ENCODE assay signal across 11 cellular contexts in the genomic region with DNA sequence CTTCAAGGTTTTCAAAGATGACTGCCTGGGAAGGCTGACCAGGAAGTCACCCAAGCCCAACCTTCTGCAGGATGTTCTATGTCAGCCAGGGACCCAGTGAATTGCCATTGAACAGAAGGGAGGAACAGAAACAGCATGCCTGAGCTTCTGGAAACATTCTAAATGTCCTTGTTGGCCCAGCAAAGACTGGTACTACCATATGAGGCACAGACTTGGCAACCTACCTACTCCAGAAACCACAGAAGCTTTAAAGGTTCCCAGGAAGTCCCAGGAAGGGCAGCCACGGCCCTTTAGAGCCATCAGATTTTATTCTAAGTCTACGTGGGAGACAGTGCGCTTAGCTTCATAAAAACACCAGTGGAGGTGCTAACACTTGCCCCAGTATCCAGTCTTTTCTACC. TPM values are rescaled to one million over a fixed set of nuclear protein-coding genes. Genes with fewer than 3 reads are reported as not detected.
DNase-seq lines count a peak whose midpoint lies in the region; ATAC-seq, FAIRE-seq and TF ChIP-seq lines count a peak whose summit lies in the region.
"Not testable (repeated sequence)": the region's sequence is repeated elsewhere in the genome, so short reads cannot be mapped to it uniquely, and the experiment has no call there.
"Had no signal": no experiment of that assay in that cellular context is flagged by ENCODE, and none has a peak within 500 bp of the region (broad histone marks: within the 10 kb centered on the region; RNA-seq: fewer than 3 reads in every experiment).

No MANE protein-coding gene starts in this region.

- in situ Hi-C loops in HepG2 (cut with HindIII; ENCODE audit: extremely low pct_ligation_motif_present, low pct_unique_long_range_greater_than_20kb), result not testable (repeated sequence)

- H4K20me1 ChIP-seq in HepG2 (ENCODE audit: insufficient read depth, low read length), result not testable (repeated sequence)

- not testable (repeated sequence) for BruUV-seq in Calu3 (replicated peaks; lab: Mats Ljungman, UMichigan)
- BruUV-seq in HepG2 (replicated peaks; lab: Mats Ljungman, UMichigan), result TSS peak; percentile 57

- not testable (repeated sequence) for H3K4me2 ChIP-seq in HepG2 (ENCODE audit: low read depth, low read length)

- 88% methylated on average over 3 of the region's 3 CpGs for WGBS in HepG2 (ENCODE audit: low lambda C conversion rate)

- H3K4me3 Mint-ChIP-seq in Calu3 (ENCODE audit: low read depth, unreplicated experiment), result peak overlapping the region; percentile 67
- H3K4me3 Mint-ChIP-seq in activated CD4-positive, alpha-beta T cell treated with anti-CD3 and anti-CD28 coated beads, Interleukin-2, amount 10 ng/mL, durations not matched to agents 7 days and 5 days, result peak overlapping the region; percentile 10
- H3K4me3 Mint-ChIP-seq in activated naive CD8-positive, alpha-beta T cell treated with anti-CD3 and anti-CD28 coated beads, Interleukin-2, amount 10 ng/mL, durations not matched to agents 7 days and 5 days, result peak overlapping the region; percentile 81
- peak overlapping the region; percentile 75 for H3K4me3 Mint-ChIP-seq in chondrocyte (ENCODE audit: unreplicated experiment)
- peak overlapping the region; percentile 76 for H3K4me3 Mint-ChIP-seq in osteocyte (ENCODE audit: unreplicated experiment)

- H3K27ac ChIP-seq in HepG2 (ENCODE audit: extremely low read length, insufficient read depth, low read length), result not testable (repeated sequence)

- not testable (repeated sequence) for TF ChIP-seq POLR2A in HepG2 (IDR thresholded peaks at IDR 0.05; ENCODE audit: insufficient read depth in 1 of 2, low read depth in 2 of 2, low read length in 2 of 2)

- not testable (repeated sequence) for H3K9me3 Mint-ChIP-seq in Calu3 (ENCODE audit: low read depth, unreplicated experiment); activated CD4-positive, alpha-beta T cell treated with anti-CD3 and anti-CD28 coated beads, Interleukin-2, amount 10 ng/mL, durations not matched to agents 7 days and 5 days; activated naive CD8-positive, alpha-beta T cell treated with anti-CD3 and anti-CD28 coated beads, Interleukin-2, amount 10 ng/mL, durations not matched to agents 7 days and 5 days; chondrocyte (ENCODE audit: low read depth); osteocyte (ENCODE audit: unreplicated experiment)

- not testable (repeated sequence) for DNase-seq in Calu3; activated CD4-positive, alpha-beta T cell treated with anti-CD3 and anti-CD28 coated beads, Interleukin-2, amount 10 ng/mL, durations not matched to agents 7 days and 5 days; activated naive CD8-positive, alpha-beta T cell treated with anti-CD3 and anti-CD28 coated beads, Interleukin-2, amount 10 ng/mL, durations not matched to agents 7 days and 5 days; chondrocyte (ENCODE audit: low spot score); HepG2 (ENCODE audit: low spot score); osteocyte (ENCODE audit: extremely low spot score, unreplicated experiment)
- DNase-seq in MG63, result peak; percentile 17

- not testable (repeated sequence) for H3K9me3 ChIP-seq in MG63; HepG2 (ENCODE audit: low read length)

- CTCF ChIA-PET in Calu3 (lab: Charles Lee), result interaction anchor here (2.2 kb wide), 1 partner anchor 12 kb away, joined by 8 read pairs; no protein-coding TSS in a partner anchor
- CTCF ChIA-PET in activated CD4-positive, alpha-beta T cell treated with anti-CD3 and anti-CD28 coated beads, Interleukin-2, amount 10 ng/mL, durations not matched to agents 7 days and 5 days (lab: Charles Lee), result interaction anchor here (0.6 to 1.1 kb wide), 2 partner anchors 12 to 164 kb away, joined by 3 read pairs; no protein-coding TSS in a partner anchor
- CTCF ChIA-PET in HepG2 (lab: Yijun Ruan, JAX; ENCODE audit: low intra/inter-chr PET ratio, low total read pairs), result not testable (repeated sequence)

- H3K27ac Mint-ChIP-seq in Calu3 (ENCODE audit: unreplicated experiment); activated naive CD8-positive, alpha-beta T cell treated with anti-CD3 and anti-CD28 coated beads, Interleukin-2, amount 10 ng/mL, durations not matched to agents 7 days and 5 days; osteocyte (ENCODE audit: unreplicated experiment): not testable (repeated sequence)
- peak overlapping the region; percentile 54 for H3K27ac Mint-ChIP-seq in activated CD4-positive, alpha-beta T cell treated with anti-CD3 and anti-CD28 coated beads, Interleukin-2, amount 10 ng/mL, durations not matched to agents 7 days and 5 days
- H3K27ac Mint-ChIP-seq in chondrocyte (ENCODE audit: unreplicated experiment), result peak overlapping the region; percentile 59

- not testable (repeated sequence) for ATAC-seq in activated naive CD8-positive, alpha-beta T cell treated with anti-CD3 and anti-CD28 coated beads, Interleukin-2, amount 10 ng/mL, durations not matched to agents 7 days and 5 days (ENCODE audit: low read depth); HepG2

- H3K27me3 ChIP-seq in MG63; HepG2 (ENCODE audit: control insufficient read depth in 1 of 2, insufficient read depth in 2 of 2, low read length in 2 of 2): not testable (repeated sequence)

- intact Hi-C loops in Calu3 (cut with micrococcal nuclease; ENCODE audit: unreplicated experiment); HepG2 (cut with micrococcal nuclease; ENCODE audit: unreplicated experiment): not testable (repeated sequence)

- not testable (repeated sequence) for H3K36me3 Mint-ChIP-seq in Calu3 (ENCODE audit: insufficient read depth, unreplicated experiment); activated CD4-positive, alpha-beta T cell treated with anti-CD3 and anti-CD28 coated beads, Interleukin-2, amount 10 ng/mL, durations not matched to agents 7 days and 5 days (ENCODE audit: low read depth); activated naive CD8-positive, alpha-beta T cell treated with anti-CD3 and anti-CD28 coated beads, Interleukin-2, amount 10 ng/mL, durations not matched to agents 7 days and 5 days; chondrocyte (ENCODE audit: low read depth); osteocyte (ENCODE audit: unreplicated experiment)

- POLR2A ChIA-PET in activated CD4-positive, alpha-beta T cell treated with anti-CD3 and anti-CD28 coated beads, Interleukin-2, amount 10 ng/mL, durations not matched to agents 7 days and 5 days (lab: Charles Lee); activated naive CD8-positive, alpha-beta T cell treated with anti-CD3 and anti-CD28 coated beads, Interleukin-2, amount 10 ng/mL, durations not matched to agents 7 days and 5 days (lab: Charles Lee); HepG2 (lab: Yijun Ruan, JAX): not testable (repeated sequence)

- TF ChIP-seq CTCF in Calu3 (IDR thresholded peaks at IDR 0.05; ENCODE audit: unreplicated experiment); chondrocyte (IDR thresholded peaks at IDR 0.05); HepG2 (CRISPR knock-in tag; IDR thresholded peaks at IDR 0.05); osteocyte (IDR thresholded peaks at IDR 0.05): not testable (repeated sequence)

- H3K9ac ChIP-seq in HepG2 (ENCODE audit: insufficient read depth, low read depth, low read length), result not testable (repeated sequence)

- H3K36me3 ChIP-seq in MG63; HepG2 (replicated peaks in 1 of 2; ENCODE audit: control insufficient read depth in 1 of 2, insufficient read depth in 2 of 2, low read length in 2 of 2): not testable (repeated sequence)

- H2AFZ ChIP-seq in HepG2 (ENCODE audit: low read length), result not testable (repeated sequence)

- FAIRE-seq in HepG2 (lab: Jason Lieb, UNC), result not testable (repeated sequence)

- H3K4me1 Mint-ChIP-seq in Calu3 (ENCODE audit: low read depth, unreplicated experiment); activated CD4-positive, alpha-beta T cell treated with anti-CD3 and anti-CD28 coated beads, Interleukin-2, amount 10 ng/mL, durations not matched to agents 7 days and 5 days; activated naive CD8-positive, alpha-beta T cell treated with anti-CD3 and anti-CD28 coated beads, Interleukin-2, amount 10 ng/mL, durations not matched to agents 7 days and 5 days; osteocyte (ENCODE audit: unreplicated experiment): not testable (repeated sequence)
- H3K4me1 Mint-ChIP-seq in chondrocyte (ENCODE audit: low read depth), result peaks cover 12% of the 10 kb centered on the region

- H3K79me2 ChIP-seq in HepG2 (ENCODE audit: insufficient read depth, low read length), result not testable (repeated sequence)

- H3K4me3 ChIP-seq in MG63; HepG2 (replicated peaks in 1 of 3; ENCODE audit: insufficient read depth in 1 of 3, low read depth in 2 of 3, low read length in 3 of 3): not testable (repeated sequence)

- not testable (repeated sequence) for TF ChIP-seq EP300 in HepG2 (IDR thresholded peaks at IDR 0.05; ENCODE audit: low read depth in 2 of 2, low read length in 2 of 2); HepG2 (CRISPR knock-in tag; IDR thresholded peaks at IDR 0.05; ENCODE audit: borderline replicate concordance)

- TF ChIP-seq RAD21 in HepG2 (CRISPR knock-in tag; IDR thresholded peaks at IDR 0.05), result not testable (repeated sequence)

- not testable (repeated sequence) for H3K27me3 Mint-ChIP-seq in Calu3 (ENCODE audit: unreplicated experiment); activated CD4-positive, alpha-beta T cell treated with anti-CD3 and anti-CD28 coated beads, Interleukin-2, amount 10 ng/mL, durations not matched to agents 7 days and 5 days; activated naive CD8-positive, alpha-beta T cell treated with anti-CD3 and anti-CD28 coated beads, Interleukin-2, amount 10 ng/mL, durations not matched to agents 7 days and 5 days; chondrocyte (ENCODE audit: low read depth); osteocyte (ENCODE audit: unreplicated experiment)

- not testable (repeated sequence) for H3K4me1 ChIP-seq in HepG2 (ENCODE audit: insufficient read depth, low read length)

RNA-seq across cellular contexts. Expression of a gene that starts 20.5 kb away (rescaled TPM):
- not detected in 2 replicates for total RNA-seq in Calu3 (2022)
- not detected in 2 replicates for total RNA-seq in MG63 (2014; rRNA removed; shearing (Covaris generic); ENCODE audit: low replicate concordance)
- not detected for total RNA-seq in activated CD4-positive, alpha-beta T cell treated with anti-CD3 and anti-CD28 coated beads, Interleukin-2, amount 10 ng/mL, durations not matched to agents 7 days and 5 days
- total RNA-seq in activated naive CD8-positive, alpha-beta T cell treated with anti-CD3 and anti-CD28 coated beads, Interleukin-2, amount 10 ng/mL, durations not matched to agents 7 days and 5 days, result not detected
- not detected in 3 replicates for total RNA-seq in chondrocyte
- total RNA-seq in HepG2 (2016; rRNA removed; fragmentation: Illumina TruSeq; extraction: Trizol), result not detected in 2 replicates
- not detected in 2 replicates for total RNA-seq in HepG2 (2016; cell fraction: cytosol; rRNA removed; fragmentation: Illumina TruSeq; extraction: Trizol; ENCODE audit: low read depth)
- total RNA-seq in HepG2 (2016; cell fraction: insoluble cytoplasmic fraction; rRNA removed; fragmentation: Illumina TruSeq; extraction: Trizol), result not detected in 2 replicates
- total RNA-seq in HepG2 (2016; cell fraction: membrane; rRNA removed; fragmentation: Illumina TruSeq; extraction: Trizol), result not detected in 2 replicates
- total RNA-seq in HepG2 (2016; cell fraction: nucleus; rRNA removed; fragmentation: Illumina TruSeq; extraction: Trizol), result not detected in 2 replicates
- polyA plus RNA-seq in HepG2 (2011; rRNA removed), result not detected in 2 replicates
- polyA plus RNA-seq in HepG2 (2011; cell fraction: cytosol; rRNA removed), result not detected in 2 replicates
- not detected in 2 replicates for polyA plus RNA-seq in HepG2 (2011; cell fraction: nucleus; rRNA removed)
- polyA plus RNA-seq in HepG2 (2012), result not detected in 2 replicates
- polyA plus RNA-seq in HepG2 (2016; cell fraction: cytosol; fragmentation: Illumina TruSeq; extraction: Trizol; ENCODE audit: low read depth), result not detected in 2 replicates
- not detected in 2 replicates for polyA plus RNA-seq in HepG2 (2016; cell fraction: insoluble cytoplasmic fraction; fragmentation: Illumina TruSeq; extraction: Trizol; ENCODE audit: low read depth)
- polyA plus RNA-seq in HepG2 (2016; cell fraction: membrane; fragmentation: Illumina TruSeq; extraction: Trizol; ENCODE audit: low read depth), result not detected in 2 replicates
- polyA plus RNA-seq in HepG2 (2016; cell fraction: nucleus; fragmentation: Illumina TruSeq; extraction: Trizol; ENCODE audit: insufficient read depth, low read depth), result not detected in 2 replicates
- not detected in 2 replicates for polyA minus RNA-seq in HepG2 (2011; rRNA and poly(A)+ RNA removed; ENCODE audit: low replicate concordance)
- not detected in 2 replicates for polyA minus RNA-seq in HepG2 (2011; cell fraction: cytosol; rRNA and poly(A)+ RNA removed)
- polyA minus RNA-seq in HepG2 (2011; cell fraction: nucleus; rRNA and poly(A)+ RNA removed), result not detected in 2 replicates
- total RNA-seq in osteocyte, result not detected in 2 replicates
- total RNA-seq: H4; sigmoid colon; T-helper 2 cell treated with Interferon-gamma antibody and Interleukin-4, amounts not matched to agents 100 ng/mL and 5 ng/mL, for 36 hours had no signal
- polyA plus RNA-seq: neural cell, sigmoid colon had no signal

Comparison
In these comparisons a context has a peak if more than half of its experiments do, and no peak if none do; other contexts are left out.
1. H3K4me3 Mint-ChIP-seq: peak in every context shown above with its lines; median percentile 81 in activated naive CD8-positive, alpha-beta T cell treated with anti-CD3 and anti-CD28 coated beads, Interleukin-2, amount 10 ng/mL, durations not matched to agents 7 days and 5 days; 76 in osteocyte; 75 in chondrocyte; 67 in Calu3; 10 in activated CD4-positive, alpha-beta T cell treated with anti-CD3 and anti-CD28 coated beads, Interleukin-2, amount 10 ng/mL, durations not matched to agents 7 days and 5 days.